ENCODE assay signal across 8 cellular contexts in genomic region chr2:157246212-157247067, GRCh38. TPM values are rescaled to one million over a fixed set of nuclear protein-coding genes. Genes with fewer than 3 reads are reported as not detected.
A peak's percentile ranks its signal among the peaks of the same experiment; 100 is the strongest.
DNase-seq lines count a peak whose midpoint lies in the region; ATAC-seq, FAIRE-seq and TF ChIP-seq lines count a peak whose summit lies in the region.

No MANE protein-coding gene starts in this region.

- peak overlapping the region; percentile 79 to 90 for H3K27ac ChIP-seq in A549

- POLR2A ChIA-PET in A549 (lab: Yijun Ruan, JAX), result interaction anchor here (0.6 to 1.3 kb wide), 2 partner anchors 912 to 913 kb away, joined by 3 read pairs; no protein-coding TSS in a partner anchor

- H3K36me3 Mint-ChIP-seq in activated naive CD4-positive, alpha-beta T cell treated with anti-CD3 and anti-CD28 coated beads, Interleukin-2, amount 50 U/mL, for 24 hours, result no peaks in the 10 kb centered on the region
- H3K36me3 Mint-ChIP-seq in nephron progenitor cell (ENCODE audit: low read depth), result no peaks in the 10 kb centered on the region

- H3K27me3 Mint-ChIP-seq in activated naive CD4-positive, alpha-beta T cell treated with anti-CD3 and anti-CD28 coated beads, Interleukin-2, amount 50 U/mL, for 24 hours, result no peaks in the 10 kb centered on the region
- peaks cover 6% of the 10 kb centered on the region for H3K27me3 Mint-ChIP-seq in nephron progenitor cell (ENCODE audit: low read depth, poor library complexity)

- TF ChIP-seq CTCF in A549 (IDR thresholded peaks at IDR 0.05) (no peak), mucosa of descending colon (IDR thresholded peaks at IDR 0.05) (no peak), nephron progenitor cell (IDR thresholded peaks at IDR 0.05) (no peak)

- peaks cover 10% of the 10 kb centered on the region for H3K4me1 Mint-ChIP-seq in activated naive CD4-positive, alpha-beta T cell treated with anti-CD3 and anti-CD28 coated beads, Interleukin-2, amount 50 U/mL, for 24 hours
- peaks cover 23% of the 10 kb centered on the region for H3K4me1 Mint-ChIP-seq in nephron progenitor cell

- H3K4me3 ChIP-seq in A549 (no peak overlapping the region), mucosa of descending colon (no peak overlapping the region)

- 5% methylated on average over 10 of the region's 10 CpGs for WGBS in A549 (ENCODE audit: missing lambda C conversion rate)

- no peaks in the 10 kb centered on the region for H3K9me3 Mint-ChIP-seq in activated naive CD4-positive, alpha-beta T cell treated with anti-CD3 and anti-CD28 coated beads, Interleukin-2, amount 50 U/mL, for 24 hours
- H3K9me3 Mint-ChIP-seq in nephron progenitor cell, result no peaks in the 10 kb centered on the region

- no peak for TF ChIP-seq RAD21 in A549 (conservative IDR thresholded peaks at IDR 0.05 in 1 of 2, IDR thresholded peaks at IDR 0.05 in 1 of 2)

- H3K4me3 Mint-ChIP-seq in activated naive CD4-positive, alpha-beta T cell treated with anti-CD3 and anti-CD28 coated beads, Interleukin-2, amount 50 U/mL, for 24 hours, result no peak overlapping the region
- H3K4me3 Mint-ChIP-seq in nephron progenitor cell, result no peak overlapping the region

- TF ChIP-seq EP300 in A549 (IDR thresholded peaks at IDR 0.05), result no peak

- intact Hi-C loops in mucosa of descending colon (cut with DNase I, micrococcal nuclease), result no loop called here

- H3K9me3 ChIP-seq in A549 (no peaks in the 10 kb centered on the region), mucosa of descending colon (no peaks in the 10 kb centered on the region)

- H3K4me1 ChIP-seq in A549, result peaks cover 23% of the 10 kb centered on the region
- H3K4me1 ChIP-seq in mucosa of descending colon (ENCODE audit: low read depth), result no peaks in the 10 kb centered on the region

- no peak for FAIRE-seq in A549 (lab: Jason Lieb, UNC)

- H3K36me3 ChIP-seq in mucosa of descending colon (ENCODE audit: low read depth), result no peaks in the 10 kb centered on the region

- TF ChIP-seq POLR2A in A549 (IDR thresholded peaks at IDR 0.05; ENCODE audit: low read length), result no peak

- ATAC-seq in A549, result peak; percentile 90 to 92
- peak; percentile 99 for ATAC-seq in GM19025 (IDR thresholded peaks at IDR 0.05; ENCODE audit: low read depth, unreplicated experiment)
- peak; percentile 67 for ATAC-seq in HG03097 (IDR thresholded peaks at IDR 0.05; ENCODE audit: low FRiP score, unreplicated experiment)
- peak; percentile 64 for ATAC-seq in mucosa of descending colon

- peak; percentile 21 to 63 for DNase-seq in A549 (ENCODE audit: low read depth in 1 of 2, low spot score in 1 of 2)
- DNase-seq in mucosa of descending colon, result no peak
- no peak for DNase-seq in NCI-H2081 treated with DMSO at 0.1 percent for 48 hours (lab: John Stamatoyannopoulos, UW)
- no peak for DNase-seq in HK-2 (ENCODE audit: unreplicated experiment)
- no peak for DNase-seq in nephron progenitor cell

- peak overlapping the region; percentile 0 for H3K27ac Mint-ChIP-seq in activated naive CD4-positive, alpha-beta T cell treated with anti-CD3 and anti-CD28 coated beads, Interleukin-2, amount 50 U/mL, for 24 hours
- H3K27ac Mint-ChIP-seq in nephron progenitor cell, result no peak overlapping the region

- CTCF ChIA-PET in A549 (lab: Yijun Ruan, JAX), result no interaction called here

- H3K4me2 ChIP-seq in A549, result peak overlapping the region; percentile 59

TF ChIP-seq in A549, 52 proteins besides CTCF, POLR2A, EP300 and RAD21:
- no peak for TF ChIP-seq CBX2 (IDR thresholded peaks at IDR 0.05; ENCODE audit: borderline replicate concordance, low read depth)
- no peak for TF ChIP-seq NPAS2 (CRISPR knock-in tag; IDR thresholded peaks at IDR 0.05; ENCODE audit: borderline replicate concordance)
- TF ChIP-seq CEBPB (IDR thresholded peaks at IDR 0.05), result no peak
- TF ChIP-seq ZC3H11A (IDR thresholded peaks at IDR 0.05), result no peak
- TF ChIP-seq MAX (IDR thresholded peaks at IDR 0.05), result no peak; the same call in 1 of the 2 replicates
- TF ChIP-seq FOSB (CRISPR knock-in tag; IDR thresholded peaks at IDR 0.05), result no peak
- no peak for TF ChIP-seq ZNF302 (CRISPR knock-in tag; IDR thresholded peaks at IDR 0.05)
- peak; percentile 28; the same call in 1 of the 2 replicates for TF ChIP-seq FOSL2 (IDR thresholded peaks at IDR 0.05)
- TF ChIP-seq FOSL2 (CRISPR knock-in tag; IDR thresholded peaks at IDR 0.05), result peak; percentile 73
- TF ChIP-seq ESRRA (IDR thresholded peaks at IDR 0.05; ENCODE audit: borderline replicate concordance, low read length), result no peak
- no peak for TF ChIP-seq RFX5 (IDR thresholded peaks at IDR 0.05)
- TF ChIP-seq GATA3 (IDR thresholded peaks at IDR 0.05; ENCODE audit: borderline replicate concordance), result 0 out of 2 replicates have a peak, but pooled peaks have one; percentile 25
- TF ChIP-seq JUNB (IDR thresholded peaks at IDR 0.05), result peak; percentile 80
- no peak for TF ChIP-seq TP53 (CRISPR knock-in tag; IDR thresholded peaks at IDR 0.05)
- no peak for TF ChIP-seq TFCP2L1 (CRISPR knock-in tag; IDR thresholded peaks at IDR 0.05)
- no peak for TF ChIP-seq SMC3 (IDR thresholded peaks at IDR 0.05)
- peak in 1 of 2 experiments; percentile 12; a peak in 1 of 5 replicates for TF ChIP-seq JUN (IDR thresholded peaks at IDR 0.05)

RNA-seq across cellular contexts. Expression of gene GALNT5, which starts 11.1 kb away (rescaled TPM):
- polyA plus RNA-seq in A549 (2011; rRNA removed) (3.0 and 3.3 TPM in 2 replicates), A549 (2017; fragmentation: RNase III; extraction: RNeasy Plus Mini Kit Qiagen cat#74134 plus additional on column Dnase treatment) (2.3 to 3.2 TPM (median 2.9 TPM) in 3 replicates)
- polyA plus RNA-seq in A549 (2012; cell fraction: cytosol; rRNA removed), result 0.28 and 0.31 TPM in 2 replicates
- 0.32 and 0.54 TPM in 2 replicates for polyA plus RNA-seq in A549 (2012; cell fraction: nucleus; rRNA removed)
- 1.6 and 3.3 TPM in 2 replicates for polyA minus RNA-seq in A549 (2011; rRNA and poly(A)+ RNA removed)
- total RNA-seq in mucosa of descending colon, result 10 to 100 TPM; 16.5 to 46.1 (median 45.5) TPM

Comparison
In these comparisons a context has a peak if more than half of its experiments do, and no peak if none do; other contexts are left out.
1. DNase-seq: peak in A549 (2 of 2); none in mucosa of descending colon (0 of 3), NCI-H2081 treated with DMSO at 0.1 percent for 48 hours (single experiment), HK-2 (single experiment) and nephron progenitor cell (single experiment).
2. Peak in every context shown above with its lines, with median percentiles within 50 percentile points of each other: ATAC-seq.